Comparison of ENCODE assay signal across 2 cellular contexts in genomic region chr2:96694816-96695455, GRCh38.
TF ChIP-seq lines count a peak whose summit lies in the region.

No MANE protein-coding gene starts in this region.

TF ChIP-seq in HepG2, 621 proteins besides CTCF, POLR2A, EP300 and RAD21:
- TF ChIP-seq MXD1 (CRISPR knock-in tag; IDR thresholded peaks at IDR 0.05) (peak; percentile 9; the same call in 1 of the 2 replicates), NCOR1 (IDR thresholded peaks at IDR 0.05; ENCODE audit: borderline replicate concordance, low read length) (no peak), ZHX1 (CRISPR knock-in tag; IDR thresholded peaks at IDR 0.05; ENCODE audit: low read depth) (no peak), ELF4 (CRISPR knock-in tag; IDR thresholded peaks at IDR 0.05; ENCODE audit: borderline replicate concordance) (no peak), RNF2 (conservative IDR thresholded peaks at IDR 0.05; ENCODE audit: low read depth) (no peak), LCORL (IDR thresholded peaks at IDR 0.05) (peak; percentile 96), LCORL (CRISPR knock-in tag; IDR thresholded peaks at IDR 0.05) (no peak), DNMT3B (CRISPR knock-in tag; conservative IDR thresholded peaks at IDR 0.05) (no peak), ZNF362 (CRISPR knock-in tag; IDR thresholded peaks at IDR 0.05; ENCODE audit: borderline replicate concordance) (no peak), ZSCAN20 (CRISPR knock-in tag; IDR thresholded peaks at IDR 0.05; ENCODE audit: borderline replicate concordance) (no peak), MIXL1 (CRISPR knock-in tag; IDR thresholded peaks at IDR 0.05) (no peak)

TF ChIP-seq in Ishikawa, 13 proteins besides CTCF, POLR2A, EP300 and RAD21:
- TF ChIP-seq NFIC (IDR thresholded peaks at IDR 0.05), result 0 out of 2 replicates have a peak, but pooled peaks have one; percentile 11
- TF ChIP-seq ZBTB7A (IDR thresholded peaks at IDR 0.05; ENCODE audit: low read depth), result no peak
